Comparison of ENCODE assay signal across 20 cellular contexts in genomic region chr4:48660347-48660746, GRCh38.
"Had no signal": no experiment of that assay in that cellular context is flagged by ENCODE, and none has a peak within 500 bp of the region (broad histone marks: within the 10 kb centered on the region; RNA-seq: fewer than 3 reads in every experiment).

No MANE protein-coding gene starts in this region.

- ATAC-seq: esophagus mucosa; gastroesophageal sphincter; left cardiac atrium; left ventricle myocardium superior; sciatic nerve; stimulated activated memory B cell treated with anti-CD40 and anti-IgM and Interleukin-4, amounts not matched to agents 10 μg/mL and 1 μg/mL and 100 μg/mL, for 72 hours had no signal

- DNase-seq: effector memory CD4-positive, alpha-beta T cell; glutamatergic neuron; kidney; left cardiac atrium; left ventricle myocardium superior; mesenchymal stem cell; midbrain; naive B cell; posterior cingulate gyrus; spleen; stimulated activated CD4-positive, alpha-beta T cell treated with anti-CD3 and anti-CD28 coated beads, Interleukin-15, amount 100 ng/mL, for 24 hours; stimulated activated CD4-positive, alpha-beta T cell treated with anti-CD3 and anti-CD28 coated beads, Interleukin-1b, Interleukin-23, amount 100 ng/mL, for 48 hours; stimulated activated CD4-positive, alpha-beta T cell treated with anti-CD3 and anti-CD28 coated beads, Interleukin-4, amount 100 ng/mL, for 24 hours; tibial artery; upper lobe of left lung; uterus had no signal
